ENCODE assay signal across 17 cellular contexts in the genomic region with DNA sequence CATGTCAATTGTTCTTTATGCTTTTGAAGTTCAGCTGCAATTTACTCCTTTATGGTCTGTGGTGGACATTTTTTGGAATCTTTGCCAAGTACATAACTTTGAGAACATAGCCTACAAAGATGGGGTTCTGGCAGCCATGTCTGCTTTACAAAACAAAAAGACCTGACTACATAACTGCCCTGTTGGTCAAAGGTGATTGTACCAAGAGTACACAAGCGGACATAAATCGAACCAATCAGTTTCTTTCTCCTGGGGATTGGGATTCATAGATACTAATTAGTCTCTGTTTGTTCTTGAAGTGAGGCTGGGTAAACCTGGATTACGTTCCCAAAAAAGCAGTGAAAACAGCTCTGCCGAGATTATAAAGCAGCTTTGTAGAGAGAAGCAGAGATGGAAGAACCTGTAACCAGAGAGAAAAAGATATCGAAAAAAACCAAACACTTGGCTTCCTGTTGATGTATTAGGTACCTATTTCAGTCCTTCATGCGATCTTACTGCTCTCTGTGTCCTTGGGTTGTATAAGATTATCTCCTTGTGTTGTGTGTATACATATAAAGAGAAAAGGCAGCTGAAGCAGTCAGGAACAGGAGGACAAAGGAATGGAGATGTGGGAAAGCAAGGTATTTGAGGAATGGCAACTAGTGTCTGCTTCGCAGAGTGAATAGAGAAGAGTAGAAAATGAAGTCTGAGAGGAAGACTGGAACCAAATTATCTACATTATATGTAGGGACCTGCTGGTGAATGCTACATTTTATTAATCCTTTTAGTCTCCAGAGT. TPM values are rescaled to one million over a fixed set of nuclear protein-coding genes. Genes with fewer than 3 reads are reported as not detected.
DNase-seq lines count a peak whose midpoint lies in the region; ATAC-seq and TF ChIP-seq lines count a peak whose summit lies in the region.
"Had no signal": no experiment of that assay in that cellular context is flagged by ENCODE, and none has a peak within 500 bp of the region (broad histone marks: within the 10 kb centered on the region; RNA-seq: fewer than 3 reads in every experiment).

No MANE protein-coding gene starts in this region.

- intact Hi-C loops in activated T-helper 2 cell treated with anti-CD3 and anti-CD28 coated beads, Interferon-gamma antibody, Interleukin-2, Interleukin-4, amounts not matched to agents 10 μg/mL and 5 μg/mL and 100 μg/mL, durations not matched to agents 14 hours and 24 hours and 36 hours (cut with micrococcal nuclease) = loop anchor here (5.0 kb wide), 1 partner anchor 171 kb away; no protein-coding TSS in a partner anchor
- intact Hi-C loops in natural killer cell (cut with micrococcal nuclease) = no loop called here
- intact Hi-C loops in head of caudate nucleus (cut with DNase I) = no loop called here

- peaks cover 28% of the 10 kb centered on the region for H3K4me1 Mint-ChIP-seq in activated T-cell treated with anti-CD3 and anti-CD28 coated beads, Interleukin-2, amount 50 U/mL, for 4 hours (ENCODE audit: low read depth)
- peaks cover 30% of the 10 kb centered on the region for H3K4me1 Mint-ChIP-seq in activated T-helper 2 cell treated with anti-CD3 and anti-CD28 coated beads, Interferon-gamma antibody, Interleukin-2, Interleukin-4, amounts not matched to agents 10 μg/mL and 5 μg/mL and 100 μg/mL, durations not matched to agents 14 hours and 24 hours and 36 hours (ENCODE audit: low read depth)
- H3K4me1 Mint-ChIP-seq in natural killer cell = peaks cover 31% of the 10 kb centered on the region in 2 donors

- no peaks in the 10 kb centered on the region for H3K36me3 Mint-ChIP-seq in activated T-cell treated with anti-CD3 and anti-CD28 coated beads, Interleukin-2, amount 50 U/mL, for 4 hours (ENCODE audit: insufficient read depth)
- peaks cover 4% of the 10 kb centered on the region for H3K36me3 Mint-ChIP-seq in activated T-helper 2 cell treated with anti-CD3 and anti-CD28 coated beads, Interferon-gamma antibody, Interleukin-2, Interleukin-4, amounts not matched to agents 10 μg/mL and 5 μg/mL and 100 μg/mL, durations not matched to agents 14 hours and 24 hours and 36 hours (ENCODE audit: low read depth)
- H3K36me3 Mint-ChIP-seq in natural killer cell = no peaks in the 10 kb centered on the region

- no peak for DNase-seq in activated T-cell treated with anti-CD3 and anti-CD28 coated beads, Interleukin-2, amount 50 U/mL, for 4 hours
- DNase-seq in activated T-cell treated with anti-CD3 and anti-CD28 coated beads, Interleukin-2, amount 50 U/mL, for 1 hour = no peak
- DNase-seq in EH (ENCODE audit: low read depth) (peak; percentile 40), natural killer cell (no peak), head of caudate nucleus (no peak), LoVo (ENCODE audit: low spot score) (no peak), NCI-H2227 treated with DMSO at 0.1 percent for 48 hours (lab: John Stamatoyannopoulos, UW) (no peak)
- DNase-seq in activated T-helper 2 cell treated with anti-CD3 and anti-CD28 coated beads, Interferon-gamma antibody, Interleukin-2, Interleukin-4, amounts not matched to agents 10 μg/mL and 5 μg/mL and 100 μg/mL, durations not matched to agents 14 hours and 24 hours and 36 hours (ENCODE audit: low spot score) = no peak
- DNase-seq: activated naive CD4-positive, alpha-beta T cell; caudate nucleus; left ventricle myocardium inferior; NCI-H2029 treated with DMSO at 0.1 percent for 48 hours; PC-3; small intestine; stimulated activated CD4-positive, alpha-beta T cell treated with anti-CD3 and anti-CD28 coated beads, Interleukin-4, amount 100 ng/mL, for 24 hours; testis had no signal

- H3K4me3 Mint-ChIP-seq in activated T-cell treated with anti-CD3 and anti-CD28 coated beads, Interleukin-2, amount 50 U/mL, for 4 hours = peak overlapping the region; percentile 42
- H3K4me3 Mint-ChIP-seq in activated T-helper 2 cell treated with anti-CD3 and anti-CD28 coated beads, Interferon-gamma antibody, Interleukin-2, Interleukin-4, amounts not matched to agents 10 μg/mL and 5 μg/mL and 100 μg/mL, durations not matched to agents 14 hours and 24 hours and 36 hours (ENCODE audit: low read depth) = peak overlapping the region; percentile 41
- peak overlapping the region; percentile 54 for H3K4me3 Mint-ChIP-seq in natural killer cell

- no peaks in the 10 kb centered on the region for H3K27me3 Mint-ChIP-seq in activated T-cell treated with anti-CD3 and anti-CD28 coated beads, Interleukin-2, amount 50 U/mL, for 4 hours (ENCODE audit: low read depth)
- peaks cover 5% of the 10 kb centered on the region for H3K27me3 Mint-ChIP-seq in activated T-helper 2 cell treated with anti-CD3 and anti-CD28 coated beads, Interferon-gamma antibody, Interleukin-2, Interleukin-4, amounts not matched to agents 10 μg/mL and 5 μg/mL and 100 μg/mL, durations not matched to agents 14 hours and 24 hours and 36 hours (ENCODE audit: low read depth)
- H3K27me3 Mint-ChIP-seq in natural killer cell (ENCODE audit: low read depth in 2 of 2) = no peaks in the 10 kb centered on the region

- H3K27ac Mint-ChIP-seq in activated T-helper 2 cell treated with anti-CD3 and anti-CD28 coated beads, Interferon-gamma antibody, Interleukin-2, Interleukin-4, amounts not matched to agents 10 μg/mL and 5 μg/mL and 100 μg/mL, durations not matched to agents 14 hours and 24 hours and 36 hours = no peak overlapping the region
- H3K27ac Mint-ChIP-seq in natural killer cell = peak overlapping the region in 1 of 2 donors; percentile 97

- ATAC-seq in activated T-cell treated with anti-CD3 and anti-CD28 coated beads, Interleukin-2, amount 50 U/mL, for 4 hours = no peak
- no peak for ATAC-seq in natural killer cell
- ATAC-seq: esophagus mucosa, PC-3 had no signal

- no peak for TF ChIP-seq CTCF in natural killer cell (IDR thresholded peaks at IDR 0.05)

- no peaks in the 10 kb centered on the region for H3K9me3 Mint-ChIP-seq in activated T-cell treated with anti-CD3 and anti-CD28 coated beads, Interleukin-2, amount 50 U/mL, for 4 hours
- H3K9me3 Mint-ChIP-seq in activated T-helper 2 cell treated with anti-CD3 and anti-CD28 coated beads, Interferon-gamma antibody, Interleukin-2, Interleukin-4, amounts not matched to agents 10 μg/mL and 5 μg/mL and 100 μg/mL, durations not matched to agents 14 hours and 24 hours and 36 hours = no peaks in the 10 kb centered on the region
- H3K9me3 Mint-ChIP-seq in natural killer cell = no peaks in the 10 kb centered on the region

RNA-seq across cellular contexts. Expression of gene ZFAND3, which starts 2.7 kb away (rescaled TPM):
- total RNA-seq in activated T-cell treated with anti-CD3 and anti-CD28 coated beads, Interleukin-2, amount 50 U/mL, for 4 hours = 10 to 100 TPM; 21.5 to 31.4 (median 30.8) TPM
- 30.8 and 34.3 TPM in 2 replicates for total RNA-seq in activated T-helper 2 cell treated with anti-CD3 and anti-CD28 coated beads, Interferon-gamma antibody, Interleukin-2, Interleukin-4, amounts not matched to agents 10 μg/mL and 5 μg/mL and 100 μg/mL, durations not matched to agents 14 hours and 24 hours and 36 hours
- 10 to 100 TPM; 87.7 to 97.4 (median 90.1) TPM for total RNA-seq in natural killer cell
